In genomic region chr11:88651556-88651955, GRCh38 we compare ENCODE assay signal across 33 cellular contexts.
"Had no signal": no experiment of that assay in that cellular context is flagged by ENCODE, and none has a peak within 500 bp of the region (broad histone marks: within the 10 kb centered on the region; RNA-seq: fewer than 3 reads in every experiment).

No MANE protein-coding gene starts in this region.

- H3K27me3 ChIP-seq: cardiac muscle cell, SJSA1 had no signal

- H3K36me3 ChIP-seq: cardiac muscle cell, SJSA1 had no signal

- DNase-seq: activated B cell treated with CpG ODN at 0.5 μM for 24 hours; activated CD4-positive, alpha-beta memory T cell treated with anti-CD3 and anti-CD28 coated beads for 36 hours; activated CD4-positive, alpha-beta T cell treated with anti-CD3 and anti-CD28 coated beads for 4 hours; activated CD4-positive, alpha-beta T cell treated with anti-CD3 and anti-CD28 coated beads, Interleukin-2, amount 50 U/mL, for 1 hour; activated CD4-positive, CD25-positive, alpha-beta regulatory T cell treated with anti-CD3 and anti-CD28 coated beads, Interleukin-2, amount 50 U/mL, for 72 hours; activated CD8-positive, alpha-beta memory T cell treated with anti-CD3 and anti-CD28 coated beads, Interleukin-2, amount 50 U/mL, for 4 hours; activated naive CD4-positive, alpha-beta T cell treated with anti-CD3 and anti-CD28 coated beads, Interleukin-2, amount 10 ng/mL, durations not matched to agents 7 days and 5 days; activated naive CD8-positive, alpha-beta T cell treated with anti-CD3 and anti-CD28 coated beads, Interleukin-2, amount 50 U/mL, for 24 hours; activated T-cell treated with anti-CD3 and anti-CD28 coated beads for 4 hours; activated T-cell treated with anti-CD3 and anti-CD28 coated beads, Interleukin-2, amount 50 U/mL, for 4 hours; anterior cingulate cortex; NCI-H1048; NCI-H1105 treated with DMSO at 0.1 percent for 48 hours; NCI-H1436; NCI-H1694; NCI-H1930; NCI-H2081 treated with DMSO at 0.1 percent for 48 hours; NCI-H226; NCI-H446 treated with DMSO at 0.1 percent for 48 hours; NCI-H524; NCI-H69; NCI-H82; RPMI8226; SHP77 treated with DMSO at 0.1 percent for 48 hours; SW 1271; T-helper 1 cell; T-helper 2 cell; T-helper 9 cell had no signal

- H3K9me3 ChIP-seq: SJSA1 had no signal

- ATAC-seq: activated naive CD8-positive, alpha-beta T cell treated with anti-CD3 and anti-CD28 coated beads, Interleukin-2, amount 50 U/mL, for 24 hours; activated T-cell treated with anti-CD3 and anti-CD28 coated beads, Interleukin-2, amount 50 U/mL, for 4 hours; K562; Panc1 had no signal

- H3K27ac ChIP-seq: cardiac muscle cell, SJSA1, VCaP had no signal

- H3K4me1 ChIP-seq: SJSA1 had no signal

- H3K4me3 ChIP-seq: cardiac muscle cell, K562, SJSA1 had no signal
